ENCODE assay signal across 16 cellular contexts in the genomic region with DNA sequence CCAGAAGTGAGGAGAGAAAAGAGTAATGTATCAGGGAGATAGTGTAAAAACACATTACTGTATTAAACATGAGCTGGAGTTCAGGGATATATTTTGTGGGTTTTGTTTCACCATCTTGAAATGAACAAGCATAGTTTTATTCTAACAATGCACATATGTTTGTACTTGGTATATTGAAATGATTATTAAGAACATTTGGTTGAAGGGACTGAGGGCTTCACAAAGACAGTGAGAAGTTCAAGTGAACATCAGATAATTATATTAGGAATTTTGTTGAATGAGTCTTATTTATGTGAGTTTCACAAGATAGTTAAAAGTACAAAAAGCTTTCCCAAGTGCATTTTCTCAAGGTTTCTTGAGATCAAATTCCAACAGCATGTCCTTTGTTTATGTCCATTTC.
"Had no signal": no experiment of that assay in that cellular context is flagged by ENCODE, and none has a peak within 500 bp of the region (broad histone marks: within the 10 kb centered on the region; RNA-seq: fewer than 3 reads in every experiment).

No MANE protein-coding gene starts in this region.

- H3K9me3 Mint-ChIP-seq: naive B cell had no signal

- H3K27me3 Mint-ChIP-seq: naive B cell had no signal

- H3K4me3 ChIP-seq: colonic mucosa, gastroesophageal sphincter, psoas muscle, skin epidermis, stomach had no signal

- H3K27ac ChIP-seq: colonic mucosa, gastroesophageal sphincter, neutrophil, psoas muscle, stomach had no signal

- H3K36me3 Mint-ChIP-seq: naive B cell had no signal

- H3K4me3 Mint-ChIP-seq: naive B cell, nephron progenitor cell had no signal

- DNase-seq: colonic mucosa; dermis blood vessel endothelial cell; erythroblast; glutamatergic neuron; mesendoderm; naive B cell; nephron progenitor cell; psoas muscle; retina; stimulated activated naive CD4-positive, alpha-beta T cell; stomach; substantia nigra; trophoblast cell had no signal

- H3K4me1 ChIP-seq: colonic mucosa, gastroesophageal sphincter, psoas muscle, stomach had no signal

- H3K36me3 ChIP-seq: colonic mucosa, gastroesophageal sphincter, neutrophil, stomach had no signal

- H3K4me1 Mint-ChIP-seq: naive B cell, nephron progenitor cell had no signal

- H3K27ac Mint-ChIP-seq: naive B cell, nephron progenitor cell had no signal

- H3K9me3 ChIP-seq: colonic mucosa, gastroesophageal sphincter, neutrophil, psoas muscle, stomach had no signal

- H3K27me3 ChIP-seq: colonic mucosa, gastroesophageal sphincter, neutrophil, stomach had no signal
